16 cellular contexts compared by ENCODE assay signal in genomic region chr2:96114903-96115581, GRCh38. TPM values are rescaled to one million over a fixed set of nuclear protein-coding genes. Genes with fewer than 3 reads are reported as not detected.
A peak's percentile ranks its signal among the peaks of the same experiment; 100 is the strongest.
DNase-seq lines count a peak whose midpoint lies in the region; ATAC-seq, FAIRE-seq and TF ChIP-seq lines count a peak whose summit lies in the region.
"Had no signal": no experiment of that assay in that cellular context is flagged by ENCODE, and none has a peak within 500 bp of the region (broad histone marks: within the 10 kb centered on the region; RNA-seq: fewer than 3 reads in every experiment).

No MANE protein-coding gene starts in this region.

- TF ChIP-seq EP300 in H1 (IDR thresholded peaks at IDR 0.05; ENCODE audit: borderline replicate concordance in 1 of 2, low read depth in 2 of 2, low read length in 2 of 2) = no peak

- DNase-seq in activated CD4-positive, alpha-beta T cell treated with anti-CD3 and anti-CD28 coated beads, Interleukin-2, amount 10 ng/mL, durations not matched to agents 24 days and 14 days = no peak
- no peak for DNase-seq in activated CD4-positive, alpha-beta T cell treated with anti-CD3 and anti-CD28 coated beads for 48 hours
- DNase-seq in T-cell = no peak
- no peak for DNase-seq in H1 (ENCODE audit: low read depth in 1 of 2, low spot score in 2 of 2)
- DNase-seq in neural crest cell (ENCODE audit: low read depth, low spot score) = no peak
- DNase-seq in KBM-7 = no peak
- DNase-seq in AG08396 (ENCODE audit: low spot score) = no peak
- DNase-seq: activated CD4-positive, alpha-beta T cell treated with anti-CD3 and anti-CD28 coated beads for 4 hours; effector CD4-positive, alpha-beta T cell; stimulated activated CD4-positive, alpha-beta T cell treated with anti-CD3 and anti-CD28 coated beads, Interleukin-15, amount 100 ng/mL, for 24 hours had no signal

- H4K20me1 ChIP-seq in H1 (replicated peaks in 1 of 2; ENCODE audit: control insufficient read depth in 1 of 2, insufficient read depth in 2 of 2, low read length in 2 of 2) = no peaks in the 10 kb centered on the region

- H3K27ac Mint-ChIP-seq in activated CD4-positive, alpha-beta T cell treated with anti-CD3 and anti-CD28 coated beads, Interleukin-2, amount 10 ng/mL, durations not matched to agents 24 days and 14 days = peak overlapping the region; percentile 16
- H3K27ac Mint-ChIP-seq in T-cell (no peak overlapping the region), neural crest cell (ENCODE audit: unreplicated experiment) (no peak overlapping the region)

- H3K27me3 Mint-ChIP-seq in activated CD4-positive, alpha-beta T cell treated with anti-CD3 and anti-CD28 coated beads, Interleukin-2, amount 10 ng/mL, durations not matched to agents 24 days and 14 days = peaks cover 25% of the 10 kb centered on the region
- H3K27me3 Mint-ChIP-seq in T-cell (peaks cover 3 to 21% of the 10 kb centered on the region in 2 donors), neural crest cell (ENCODE audit: low read depth) (peaks cover 33% of the 10 kb centered on the region)

- H3K36me3 ChIP-seq in H1 (ENCODE audit: control insufficient read depth in 2 of 4, insufficient read depth in 4 of 4, low read length in 3 of 4) = no peaks in the 10 kb centered on the region
- H3K36me3 ChIP-seq: ascending aorta, ovary, upper lobe of right lung had no signal

- H3K4me3 ChIP-seq in H1 (ENCODE audit: extremely low read depth in 1 of 4, insufficient read depth in 2 of 4, low read depth in 3 of 4, low read length in 4 of 4) = no peak overlapping the region

- H3K27me3 ChIP-seq in H1 (replicated peaks in 1 of 4; ENCODE audit: control insufficient read depth in 3 of 4, extremely low read depth in 1 of 4, insufficient read depth in 3 of 4, low read length in 3 of 4) = peaks cover 0 to 32% (median 25%) of the 10 kb centered on the region in 4 experiments; a peak in 5 of 7 replicates
- H3K27me3 ChIP-seq: ovary had no signal

- H3K9me3 ChIP-seq in H1 (ENCODE audit: insufficient read depth in 2 of 2, low read depth in 1 of 2, low read length in 1 of 2) = peaks cover 0 to 5% of the 10 kb centered on the region in 2 experiments; a peak in 1 of 4 replicates
- H3K9me3 ChIP-seq: ascending aorta, ovary, upper lobe of right lung had no signal

- H3K9ac ChIP-seq in H1 (replicated peaks in 1 of 4; ENCODE audit: extremely low read depth in 1 of 4, low read depth in 3 of 4, low read length in 3 of 4) = no peak overlapping the region

- ATAC-seq in T-cell (replicated peaks in 1 of 4) = no peak
- no peak for ATAC-seq in GM21786 (IDR thresholded peaks at IDR 0.05; ENCODE audit: unreplicated experiment)
- ATAC-seq: upper lobe of right lung had no signal

- TF ChIP-seq CTCF in H1 (IDR thresholded peaks at IDR 0.05; ENCODE audit: control extremely low read depth in 1 of 3, insufficient read depth in 1 of 3, low read depth in 1 of 3, low read length in 3 of 3) (no peak), neural crest cell (conservative IDR thresholded peaks at IDR 0.05) (no peak)

- no peak overlapping the region for H2BK5ac ChIP-seq in H1 (ENCODE audit: low read depth, low read length)

- no peak overlapping the region for H3K27ac ChIP-seq in H1 (ENCODE audit: low read depth, low read length)
- H3K27ac ChIP-seq: ascending aorta, ovary, upper lobe of right lung had no signal

- no peak overlapping the region for H3K56ac ChIP-seq in H1 (replicated peaks; ENCODE audit: insufficient read length, low read depth, low read length)

- H3K4me3 Mint-ChIP-seq in activated CD4-positive, alpha-beta T cell treated with anti-CD3 and anti-CD28 coated beads, Interleukin-2, amount 10 ng/mL, durations not matched to agents 24 days and 14 days = peak overlapping the region; percentile 82
- peak overlapping the region; percentile 64 to 91 (median 76) for H3K4me3 Mint-ChIP-seq in T-cell
- H3K4me3 Mint-ChIP-seq in neural crest cell = peak overlapping the region; percentile 73

- FAIRE-seq in H1 (lab: Jason Lieb, UNC) = no peak

- no peak overlapping the region for H4K91ac ChIP-seq in H1 (replicated peaks; ENCODE audit: insufficient read length, low read length)

- peak overlapping the region; percentile 39; the same call in 1 of the 2 replicates for H2BK12ac ChIP-seq in H1 (ENCODE audit: low read depth, low read length)

- H3K79me1 ChIP-seq in H1 (ENCODE audit: low read depth, low read length) = no peaks in the 10 kb centered on the region

- H3K23ac ChIP-seq in H1 (ENCODE audit: insufficient read length) = no peak overlapping the region

- H2BK15ac ChIP-seq in H1 (ENCODE audit: low read length) = 0 out of 2 replicates have a peak overlapping the region, but pooled peaks have one; percentile 16

- peaks cover 11% of the 10 kb centered on the region; the same call in 1 of the 2 replicates for H3K23me2 ChIP-seq in H1 (ENCODE audit: low read depth, low read length)

- H2BK20ac ChIP-seq in H1 (ENCODE audit: low read length) = no peak overlapping the region

- no peak for TF ChIP-seq POLR2A in H1 (IDR thresholded peaks at IDR 0.05; ENCODE audit: control extremely low read depth in 1 of 2, low read depth in 2 of 2, low read length in 2 of 2)

- H3K9me3 Mint-ChIP-seq in activated CD4-positive, alpha-beta T cell treated with anti-CD3 and anti-CD28 coated beads, Interleukin-2, amount 10 ng/mL, durations not matched to agents 24 days and 14 days = no peaks in the 10 kb centered on the region
- H3K9me3 Mint-ChIP-seq in T-cell (no peaks in the 10 kb centered on the region), neural crest cell (no peaks in the 10 kb centered on the region)

- intact Hi-C loops in activated CD4-positive, alpha-beta T cell treated with anti-CD3 and anti-CD28 coated beads, Interleukin-2, amount 10 ng/mL, durations not matched to agents 24 days and 14 days (cut with micrococcal nuclease) = loop anchor here (5.0 to 10.0 kb wide), 2 partner anchors 90 to 113 kb away; no protein-coding TSS in a partner anchor

- no peak overlapping the region for H3K14ac ChIP-seq in H1 (ENCODE audit: insufficient read length)

- H3K18ac ChIP-seq in H1 (ENCODE audit: extremely low read depth, low read length) = no peak overlapping the region

- no peak for TF ChIP-seq RAD21 in H1 (IDR thresholded peaks at IDR 0.05 in 1 of 2, conservative IDR thresholded peaks at IDR 0.05 in 1 of 2; ENCODE audit: low read depth in 2 of 2, low read length in 2 of 2)

- H2BK120ac ChIP-seq in H1 (replicated peaks; ENCODE audit: low read depth, low read length) = no peak overlapping the region

- no peak overlapping the region; the same call in 1 of the 2 replicates for H2AK5ac ChIP-seq in H1 (ENCODE audit: low read depth, low read length)

- H3K4me2 ChIP-seq in H1 (ENCODE audit: insufficient read depth in 1 of 2, low read depth in 2 of 2, low read length in 2 of 2) = peak overlapping the region; percentile 74 to 78; a peak in 2 of 4 replicates

- no peaks in the 10 kb centered on the region for H3K36me3 Mint-ChIP-seq in activated CD4-positive, alpha-beta T cell treated with anti-CD3 and anti-CD28 coated beads, Interleukin-2, amount 10 ng/mL, durations not matched to agents 24 days and 14 days (ENCODE audit: low read depth)
- H3K36me3 Mint-ChIP-seq in T-cell = no peaks in the 10 kb centered on the region
- H3K36me3 Mint-ChIP-seq in neural crest cell (ENCODE audit: low read depth) = no peaks in the 10 kb centered on the region

- 92% methylated on average over 22 of the region's 24 CpGs; no CpG with 5 or more reads in 1 of the 2 experiments for WGBS in H1 (ENCODE audit: extremely low coverage in 1 of 2, insufficient coverage in 1 of 2, insufficient read length in 1 of 2, insufficient replicate concordance in 2 of 2, low coverage in 1 of 2, low lambda C conversion rate in 2 of 2, missing lambda C conversion rate in 1 of 2), 2 experiments

- in situ Hi-C loops in KBM-7 (cut with MboI; ENCODE audit: low pct_unique_long_range_greater_than_20kb, low sequenced_read_pairs) = loop anchor here (25.0 kb wide), 1 partner anchor 103 kb away; no protein-coding TSS in a partner anchor

- H3K4me1 Mint-ChIP-seq in activated CD4-positive, alpha-beta T cell treated with anti-CD3 and anti-CD28 coated beads, Interleukin-2, amount 10 ng/mL, durations not matched to agents 24 days and 14 days = peaks cover 16% of the 10 kb centered on the region
- H3K4me1 Mint-ChIP-seq in T-cell = peaks cover 6 to 17% (median 16%) of the 10 kb centered on the region in 3 donors
- H3K4me1 Mint-ChIP-seq in neural crest cell = peaks cover 6% of the 10 kb centered on the region

- CTCF ChIA-PET in T-cell (lab: Charles Lee) (interaction anchor here in 1 of 2 donors (1.2 kb wide), 1 partner anchor 59 kb away, joined by 3 read pairs; no protein-coding TSS in a partner anchor), H1 (lab: Charles Lee; ENCODE audit: partially characterized antibody) (interaction anchor here (1.0 to 6.6 kb wide), 7 partner anchors 12 to 229 kb away, joined by 3 to 61 read pairs (median 8); partner anchors contain the start of gene ASTL)

- H3K4ac ChIP-seq in H1 (replicated peaks; ENCODE audit: insufficient read length, low read depth, low read length) = no peak overlapping the region

- H2AFZ ChIP-seq in H1 (ENCODE audit: low read length) = no peak overlapping the region

- H3K4me1 ChIP-seq in H1 (replicated peaks in 1 of 4; ENCODE audit: control insufficient read depth in 3 of 4, insufficient read depth in 4 of 4, low read length in 3 of 4) = peaks cover 0 to 19% (median 12%) of the 10 kb centered on the region in 4 experiments; a peak in 6 of 7 replicates
- H3K4me1 ChIP-seq: upper lobe of right lung had no signal

- POLR2A ChIA-PET in T-cell (lab: Charles Lee) (no interaction called here), H1 (lab: Charles Lee; ENCODE audit: partially characterized antibody) (interaction anchor here (1.8 kb wide), 1 partner anchor 122 kb away, joined by 5 read pairs; no protein-coding TSS in a partner anchor)

- no peaks in the 10 kb centered on the region for H3K79me2 ChIP-seq in H1 (ENCODE audit: control insufficient read depth in 1 of 2, insufficient read depth in 2 of 2, low read length in 2 of 2)

- H4K8ac ChIP-seq in H1 (ENCODE audit: extremely low read depth, insufficient read depth, low read length) = no peak overlapping the region

- no peak overlapping the region for H4K5ac ChIP-seq in H1 (ENCODE audit: insufficient read length, low read depth, low read length)

RNA-seq across cellular contexts. Expression of gene ADRA2B, which starts 1.3 kb away (rescaled TPM):
- 0.21 TPM in 2 replicates for total RNA-seq in activated CD4-positive, alpha-beta T cell treated with anti-CD3 and anti-CD28 coated beads, Interleukin-2, amount 10 ng/mL, durations not matched to agents 24 days and 14 days
- under 1 TPM; 0.13 to 0.77 (median 0.18) TPM for total RNA-seq in T-cell
- 6.5 and 6.6 TPM in 2 replicates for total RNA-seq in H1 (2021; fragmentation: NEBNext Ultra II Directional; extraction: Animal tissue kit (Norgen Biotek cat#: 25700))
- polyA plus RNA-seq in H1 (2011; rRNA removed) = 5.8 and 8.3 TPM in 2 replicates
- 6.6 TPM for polyA plus RNA-seq in H1 (2011; cell fraction: cytosol; rRNA removed)
- 14.4 TPM for polyA plus RNA-seq in H1 (2011; cell fraction: nucleus; rRNA removed)
- 3.3 to 6.4 TPM (median 5.3 TPM) in 4 replicates for polyA plus RNA-seq in H1 (2012, experiment 1 of 2)
- polyA plus RNA-seq in H1 (2012, experiment 2 of 2) = 4.8 TPM
- 3.7 TPM for polyA plus RNA-seq in H1 (2013, experiment 1 of 2)
- polyA plus RNA-seq in H1 (2013, experiment 2 of 2) = 4.0 TPM
- 4.4 and 4.9 TPM in 2 replicates for polyA minus RNA-seq in H1 (2011; rRNA and poly(A)+ RNA removed)
- 6.7 TPM for polyA minus RNA-seq in H1 (2011; cell fraction: cytosol; rRNA and poly(A)+ RNA removed)
- 6.8 TPM for polyA minus RNA-seq in H1 (2011; cell fraction: nucleus; rRNA and poly(A)+ RNA removed)
- total RNA-seq in neural crest cell = 0.79 and 0.82 TPM in 2 replicates
- total RNA-seq: A172, NCI-H460 had no signal

RNA-seq across cellular contexts. Expression of gene ASTL, which starts 23.3 kb away (rescaled TPM):
- total RNA-seq in activated CD4-positive, alpha-beta T cell treated with anti-CD3 and anti-CD28 coated beads, Interleukin-2, amount 10 ng/mL, durations not matched to agents 24 days and 14 days = 2.4 and 3.4 TPM in 2 replicates
- total RNA-seq in T-cell (10 to 100 TPM in 1 of 5 donors, 1 to 10 TPM in 4; 1.2 to 10.4 (median 1.4) TPM), neural crest cell (not detected in 2 replicates)
- 0.60 and 0.75 TPM in 2 replicates for total RNA-seq in H1 (2021; fragmentation: NEBNext Ultra II Directional; extraction: Animal tissue kit (Norgen Biotek cat#: 25700))
- 1.4 and 2.2 TPM in 2 replicates for polyA plus RNA-seq in H1 (2011; rRNA removed)
- 1.4 TPM for polyA plus RNA-seq in H1 (2011; cell fraction: cytosol; rRNA removed)
- 2.5 TPM for polyA plus RNA-seq in H1 (2011; cell fraction: nucleus; rRNA removed)
- polyA plus RNA-seq in H1 (2012, experiment 1 of 2) = 0.28 to 1.2 TPM (median 0.73 TPM) in 4 replicates
- polyA plus RNA-seq in H1 (2012, experiment 2 of 2) = 0.54 TPM
- 0.67 TPM for polyA plus RNA-seq in H1 (2013, experiment 1 of 2)
- 0.46 TPM for polyA plus RNA-seq in H1 (2013, experiment 2 of 2)
- 1.2 and 1.6 TPM in 2 replicates for polyA minus RNA-seq in H1 (2011; rRNA and poly(A)+ RNA removed)
- polyA minus RNA-seq in H1 (2011; cell fraction: cytosol; rRNA and poly(A)+ RNA removed) = 1.8 TPM
- polyA minus RNA-seq in H1 (2011; cell fraction: nucleus; rRNA and poly(A)+ RNA removed) = 1.8 TPM
- total RNA-seq: A172, ascending aorta, NCI-H460, upper lobe of right lung had no signal

RNA-seq across cellular contexts. Expression of gene DUSP2, which starts 30.2 kb away (rescaled TPM):
- total RNA-seq in activated CD4-positive, alpha-beta T cell treated with anti-CD3 and anti-CD28 coated beads, Interleukin-2, amount 10 ng/mL, durations not matched to agents 24 days and 14 days = 436 and 445 TPM in 2 replicates
- 100 to 1,000 TPM in 2 of 5 donors, 10 to 100 TPM in 3; 37.2 to 437 (median 54.0) TPM for total RNA-seq in T-cell
- 8.7 and 10.1 TPM in 2 replicates for total RNA-seq in H1 (2021; fragmentation: NEBNext Ultra II Directional; extraction: Animal tissue kit (Norgen Biotek cat#: 25700))
- polyA plus RNA-seq in H1 (2011; rRNA removed) = 10.4 and 11.7 TPM in 2 replicates
- polyA plus RNA-seq in H1 (2011; cell fraction: cytosol; rRNA removed) = 8.4 TPM
- polyA plus RNA-seq in H1 (2011; cell fraction: nucleus; rRNA removed) = 21.7 TPM
- polyA plus RNA-seq in H1 (2012, experiment 1 of 2) = 5.9 to 8.2 TPM (median 7.6 TPM) in 4 replicates
- polyA plus RNA-seq in H1 (2012, experiment 2 of 2) = 9.0 TPM
- polyA plus RNA-seq in H1 (2013, experiment 1 of 2) = 3.6 TPM
- 3.2 TPM for polyA plus RNA-seq in H1 (2013, experiment 2 of 2)
- 5.5 and 5.9 TPM in 2 replicates for polyA minus RNA-seq in H1 (2011; rRNA and poly(A)+ RNA removed)
- 5.7 TPM for polyA minus RNA-seq in H1 (2011; cell fraction: cytosol; rRNA and poly(A)+ RNA removed)
- polyA minus RNA-seq in H1 (2011; cell fraction: nucleus; rRNA and poly(A)+ RNA removed) = 26.8 TPM
- 1.0 and 1.1 TPM in 2 replicates for total RNA-seq in neural crest cell
